Comparison of ENCODE assay signal across 2 cellular contexts in the genomic region with DNA sequence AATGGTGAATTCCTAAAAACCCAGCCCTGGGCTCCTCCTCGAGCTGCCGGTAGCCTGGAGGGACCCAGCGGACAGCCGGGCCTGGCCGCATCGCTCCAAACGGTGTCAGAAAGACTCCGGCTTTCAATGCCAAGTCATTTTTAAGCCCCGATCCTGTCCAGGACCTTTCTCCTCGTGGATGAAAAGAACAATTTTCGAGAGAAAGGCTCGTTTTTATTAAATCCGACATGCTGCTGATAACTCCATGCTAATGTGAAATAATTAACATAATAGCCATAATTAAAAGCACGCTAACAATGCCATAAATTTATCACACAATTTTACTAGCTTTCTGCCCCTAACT.
TF ChIP-seq lines count a peak whose summit lies in the region.

No MANE protein-coding gene starts in this region.

TF ChIP-seq in K562, 482 proteins besides CTCF, POLR2A, EP300 and RAD21:
- TF ChIP-seq, protein P1, sequence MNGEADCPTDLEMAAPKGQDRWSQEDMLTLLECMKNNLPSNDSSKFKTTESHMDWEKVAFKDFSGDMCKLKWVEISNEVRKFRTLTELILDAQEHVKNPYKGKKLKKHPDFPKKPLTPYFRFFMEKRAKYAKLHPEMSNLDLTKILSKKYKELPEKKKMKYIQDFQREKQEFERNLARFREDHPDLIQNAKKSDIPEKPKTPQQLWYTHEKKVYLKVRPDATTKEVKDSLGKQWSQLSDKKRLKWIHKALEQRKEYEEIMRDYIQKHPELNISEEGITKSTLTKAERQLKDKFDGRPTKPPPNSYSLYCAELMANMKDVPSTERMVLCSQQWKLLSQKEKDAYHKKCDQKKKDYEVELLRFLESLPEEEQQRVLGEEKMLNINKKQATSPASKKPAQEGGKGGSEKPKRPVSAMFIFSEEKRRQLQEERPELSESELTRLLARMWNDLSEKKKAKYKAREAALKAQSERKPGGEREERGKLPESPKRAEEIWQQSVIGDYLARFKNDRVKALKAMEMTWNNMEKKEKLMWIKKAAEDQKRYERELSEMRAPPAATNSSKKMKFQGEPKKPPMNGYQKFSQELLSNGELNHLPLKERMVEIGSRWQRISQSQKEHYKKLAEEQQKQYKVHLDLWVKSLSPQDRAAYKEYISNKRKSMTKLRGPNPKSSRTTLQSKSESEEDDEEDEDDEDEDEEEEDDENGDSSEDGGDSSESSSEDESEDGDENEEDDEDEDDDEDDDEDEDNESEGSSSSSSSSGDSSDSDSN (IDR thresholded peaks at IDR 0.05; ENCODE audit: borderline replicate concordance in 1 of 2, low read depth in 2 of 2, low read length in 2 of 2): 0 out of 4 replicates have a peak, but pooled peaks of 1 of the 2 experiments have one; percentile 8
- TF ChIP-seq TEAD4 (IDR thresholded peaks at IDR 0.05; ENCODE audit: low read length): no peak
- no peak for TF ChIP-seq TEAD4 (CRISPR knock-in tag; IDR thresholded peaks at IDR 0.05; ENCODE audit: borderline replicate concordance)

TF ChIP-seq in neural cell, 6 proteins besides CTCF, POLR2A, EP300 and RAD21:
- TF ChIP-seq, protein P2, sequence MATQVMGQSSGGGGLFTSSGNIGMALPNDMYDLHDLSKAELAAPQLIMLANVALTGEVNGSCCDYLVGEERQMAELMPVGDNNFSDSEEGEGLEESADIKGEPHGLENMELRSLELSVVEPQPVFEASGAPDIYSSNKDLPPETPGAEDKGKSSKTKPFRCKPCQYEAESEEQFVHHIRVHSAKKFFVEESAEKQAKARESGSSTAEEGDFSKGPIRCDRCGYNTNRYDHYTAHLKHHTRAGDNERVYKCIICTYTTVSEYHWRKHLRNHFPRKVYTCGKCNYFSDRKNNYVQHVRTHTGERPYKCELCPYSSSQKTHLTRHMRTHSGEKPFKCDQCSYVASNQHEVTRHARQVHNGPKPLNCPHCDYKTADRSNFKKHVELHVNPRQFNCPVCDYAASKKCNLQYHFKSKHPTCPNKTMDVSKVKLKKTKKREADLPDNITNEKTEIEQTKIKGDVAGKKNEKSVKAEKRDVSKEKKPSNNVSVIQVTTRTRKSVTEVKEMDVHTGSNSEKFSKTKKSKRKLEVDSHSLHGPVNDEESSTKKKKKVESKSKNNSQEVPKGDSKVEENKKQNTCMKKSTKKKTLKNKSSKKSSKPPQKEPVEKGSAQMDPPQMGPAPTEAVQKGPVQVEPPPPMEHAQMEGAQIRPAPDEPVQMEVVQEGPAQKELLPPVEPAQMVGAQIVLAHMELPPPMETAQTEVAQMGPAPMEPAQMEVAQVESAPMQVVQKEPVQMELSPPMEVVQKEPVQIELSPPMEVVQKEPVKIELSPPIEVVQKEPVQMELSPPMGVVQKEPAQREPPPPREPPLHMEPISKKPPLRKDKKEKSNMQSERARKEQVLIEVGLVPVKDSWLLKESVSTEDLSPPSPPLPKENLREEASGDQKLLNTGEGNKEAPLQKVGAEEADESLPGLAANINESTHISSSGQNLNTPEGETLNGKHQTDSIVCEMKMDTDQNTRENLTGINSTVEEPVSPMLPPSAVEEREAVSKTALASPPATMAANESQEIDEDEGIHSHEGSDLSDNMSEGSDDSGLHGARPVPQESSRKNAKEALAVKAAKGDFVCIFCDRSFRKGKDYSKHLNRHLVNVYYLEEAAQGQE (IDR thresholded peaks at IDR 0.05; ENCODE audit: borderline replicate concordance): no peak
- TF ChIP-seq EZH2 (IDR thresholded peaks at IDR 0.05; ENCODE audit: borderline replicate concordance, insufficient read depth, low read length, poor library complexity, severe bottlenecking): no peak
- TF ChIP-seq POLR2AphosphoS5 (IDR thresholded peaks at IDR 0.05): no peak
- TF ChIP-seq SMC3 (conservative IDR thresholded peaks at IDR 0.05; ENCODE audit: poor library complexity): no peak
- no peak for TF ChIP-seq TAF1 (IDR thresholded peaks at IDR 0.05; ENCODE audit: low read depth)
- TF ChIP-seq MXI1 (conservative IDR thresholded peaks at IDR 0.05; ENCODE audit: poor library complexity, severe bottlenecking): no peak
